Comparison of ENCODE assay signal across 1 cellular context in genomic region chr2:113818382-113818951, GRCh38.
A peak's percentile ranks its signal among the peaks of the same experiment; 100 is the strongest.
TF ChIP-seq lines count a peak whose summit lies in the region.

No MANE protein-coding gene starts in this region.

TF ChIP-seq in H1, 55 proteins besides CTCF, POLR2A, EP300 and RAD21:
- TF ChIP-seq JUND (IDR thresholded peaks at IDR 0.05; ENCODE audit: low read length), result peak; percentile 91
- TF ChIP-seq KDM4A (IDR thresholded peaks at IDR 0.05; ENCODE audit: low read depth, low read length, severe bottlenecking), result no peak
- TF ChIP-seq BRCA1 (IDR thresholded peaks at IDR 0.05; ENCODE audit: low read depth, low read length), result no peak
- TF ChIP-seq JUN (IDR thresholded peaks at IDR 0.05; ENCODE audit: low read depth, low read length), result 0 out of 2 replicates have a peak, but pooled peaks have one; percentile 66
- no peak for TF ChIP-seq E2F6 (IDR thresholded peaks at IDR 0.05)
- no peak for TF ChIP-seq GABPA (IDR thresholded peaks at IDR 0.05; ENCODE audit: borderline replicate concordance, insufficient read depth, low read length)
- no peak for TF ChIP-seq ASH2L (IDR thresholded peaks at IDR 0.05; ENCODE audit: low read length)
- no peak for TF ChIP-seq CBX8 (IDR thresholded peaks at IDR 0.05; ENCODE audit: borderline replicate concordance, low read depth, low read length)
- TF ChIP-seq CREB1 (IDR thresholded peaks at IDR 0.05), result no peak
- peak; percentile 63 for TF ChIP-seq TEAD4 (IDR thresholded peaks at IDR 0.05; ENCODE audit: low read depth, low read length)
- TF ChIP-seq FOSL1 (IDR thresholded peaks at IDR 0.05; ENCODE audit: insufficient read depth, low read depth, low read length), result no peak
- TF ChIP-seq SIN3A (conservative IDR thresholded peaks at IDR 0.05 in 1 of 2, IDR thresholded peaks at IDR 0.05 in 1 of 2; ENCODE audit: low read depth in 1 of 2, low read length in 2 of 2), result 0 out of 4 replicates have a peak, but pooled peaks of 1 of the 2 experiments have one; percentile 36
- no peak for TF ChIP-seq BACH1 (IDR thresholded peaks at IDR 0.05; ENCODE audit: low read length)
- TF ChIP-seq RBBP5 (IDR thresholded peaks at IDR 0.05; ENCODE audit: borderline replicate concordance, low read depth, low read length), result no peak
- no peak for TF ChIP-seq TAF1 (IDR thresholded peaks at IDR 0.05; ENCODE audit: low read depth, low read length)
- TF ChIP-seq CHD1 (IDR thresholded peaks at IDR 0.05; ENCODE audit: low read depth, low read length), result no peak
- no peak for TF ChIP-seq KDM1A (IDR thresholded peaks at IDR 0.05; ENCODE audit: borderline replicate concordance, low read length)
- no peak for TF ChIP-seq YY1 (IDR thresholded peaks at IDR 0.05; ENCODE audit: low read depth, low read length)
